In the genomic region with DNA sequence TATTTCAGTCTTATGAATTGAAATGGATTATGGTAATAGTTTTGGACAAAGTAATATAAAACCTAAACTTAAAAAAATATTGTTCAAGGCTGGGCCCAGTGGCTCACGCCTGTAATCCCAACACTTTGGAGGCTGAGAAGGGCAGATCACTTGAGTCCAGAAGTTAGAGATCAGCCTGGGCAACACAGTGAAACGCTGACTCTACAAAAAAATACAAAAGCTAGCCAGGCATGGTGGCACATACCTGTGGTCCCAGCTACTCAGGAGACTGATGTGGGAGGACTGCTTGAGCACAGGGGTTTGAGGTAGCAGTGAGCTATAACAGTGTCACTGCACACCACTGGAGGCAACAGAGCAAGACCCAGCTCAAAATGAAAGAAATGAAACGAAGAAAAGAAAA, we compare ENCODE assay signal across 23 cellular contexts.
"Had no signal": no experiment of that assay in that cellular context is flagged by ENCODE, and none has a peak within 500 bp of the region (broad histone marks: within the 10 kb centered on the region; RNA-seq: fewer than 3 reads in every experiment).

No MANE protein-coding gene starts in this region.

- H3K9ac ChIP-seq: SK-N-SH had no signal

- H3K4me2 ChIP-seq: SK-N-SH had no signal

- DNase-seq: KBM-7, MV-4-11, NCI-H1048, NCI-H1105, NCI-H1417, NCI-H1436 treated with DMSO at 0.1 percent for 48 hours, NCI-H1694 treated with DMSO at 0.1 percent for 48 hours, NCI-H2029, NCI-H2081 treated with DMSO at 0.1 percent for 48 hours, NCI-H2171, NCI-H226, NCI-H446, NCI-H510A, NCI-H524 treated with DMSO at 0.1 percent for 48 hours, NCI-H69, NCI-H774, PC-3, SHP77, SK-N-SH, SW 1271, T-cell had no signal

- ATAC-seq: Panc1, PC-3, T-cell had no signal

- H3K27ac ChIP-seq: RWPE1 had no signal
